Comparison of ENCODE assay signal across 1 cellular context in the genomic region with DNA sequence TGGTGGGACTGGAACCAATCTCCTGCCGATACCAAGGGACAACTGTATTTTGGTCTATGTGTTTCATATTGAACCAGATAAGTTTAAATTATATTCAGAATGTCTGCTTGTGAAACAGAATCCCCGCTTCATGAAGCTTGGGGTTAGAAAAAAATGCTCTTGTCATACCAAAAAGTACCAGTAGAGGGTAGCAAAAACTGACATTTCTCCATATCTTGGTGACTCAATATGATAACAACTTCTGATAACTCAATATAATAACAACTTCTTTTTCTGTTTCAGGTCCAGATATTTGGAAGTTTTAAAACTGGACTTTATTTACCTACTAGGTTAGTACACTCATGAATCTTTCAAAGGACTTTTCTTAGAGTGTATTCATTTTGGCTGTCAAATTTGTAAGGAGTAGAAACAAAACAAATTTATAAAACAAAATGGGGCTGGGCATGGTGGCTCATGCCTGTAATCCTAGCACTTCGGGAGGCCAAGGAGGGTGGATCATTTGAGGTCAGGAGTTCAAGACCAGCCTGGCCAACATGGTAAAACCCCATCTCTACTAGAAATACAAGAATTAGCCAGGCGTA.
TF ChIP-seq lines count a peak whose summit lies in the region.

No MANE protein-coding gene starts in this region.

TF ChIP-seq in K562, 482 proteins besides CTCF, POLR2A, EP300 and RAD21 (continued from another document):
- TF ChIP-seq, protein P1, sequence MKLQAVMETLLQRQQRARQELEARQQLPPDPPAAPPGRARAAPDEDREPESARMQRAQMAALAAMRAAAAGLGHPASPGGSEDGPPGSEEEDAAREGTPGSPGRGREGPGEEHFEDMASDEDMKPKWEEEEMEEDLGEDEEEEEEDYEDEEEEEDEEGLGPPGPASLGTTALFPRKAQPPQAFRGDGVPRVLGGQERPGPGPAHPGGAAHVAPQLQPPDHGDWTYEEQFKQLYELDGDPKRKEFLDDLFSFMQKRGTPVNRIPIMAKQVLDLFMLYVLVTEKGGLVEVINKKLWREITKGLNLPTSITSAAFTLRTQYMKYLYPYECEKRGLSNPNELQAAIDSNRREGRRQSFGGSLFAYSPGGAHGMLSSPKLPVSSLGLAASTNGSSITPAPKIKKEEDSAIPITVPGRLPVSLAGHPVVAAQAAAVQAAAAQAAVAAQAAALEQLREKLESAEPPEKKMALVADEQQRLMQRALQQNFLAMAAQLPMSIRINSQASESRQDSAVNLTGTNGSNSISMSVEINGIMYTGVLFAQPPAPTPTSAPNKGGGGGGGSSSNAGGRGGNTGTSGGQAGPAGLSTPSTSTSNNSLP (IDR thresholded peaks at IDR 0.05; ENCODE audit: borderline replicate concordance, low read depth, low read length): peak; percentile 93
- TF ChIP-seq FOSL1 (tag; conservative IDR thresholded peaks at IDR 0.05) (peak; percentile 89), CEBPG (CRISPR knock-in tag; IDR thresholded peaks at IDR 0.05) (no peak), CEBPG (tag; conservative IDR thresholded peaks at IDR 0.05 in 1 of 2, IDR thresholded peaks at IDR 0.05 in 1 of 2) (peak in 1 of 2 experiments; percentile 26; a peak in 2 of 4 replicates), NELFE (IDR thresholded peaks at IDR 0.05; ENCODE audit: insufficient read depth, insufficient read length) (no peak), TEAD4 (IDR thresholded peaks at IDR 0.05; ENCODE audit: low read length) (0 out of 2 replicates have a peak, but pooled peaks have one; percentile 10), TEAD4 (CRISPR knock-in tag; IDR thresholded peaks at IDR 0.05; ENCODE audit: borderline replicate concordance) (no peak), KDM5B (IDR thresholded peaks at IDR 0.05; ENCODE audit: insufficient replicate concordance, low read depth, low read length) (no peak), ZNF57 (CRISPR knock-in tag; IDR thresholded peaks at IDR 0.05) (no peak), ARID2 (IDR thresholded peaks at IDR 0.05) (no peak), ZNF384 (IDR thresholded peaks at IDR 0.05; ENCODE audit: low read depth, low read length) (peak; percentile 84), ZNF174 (CRISPR knock-in tag; IDR thresholded peaks at IDR 0.05) (no peak), CEBPB (tag; IDR thresholded peaks at IDR 0.05) (peak; percentile 64), JUN (IDR thresholded peaks at IDR 0.05; ENCODE audit: borderline replicate concordance, low read depth, low read length) (peak; percentile 70), JUN (CRISPR knock-in tag; IDR thresholded peaks at IDR 0.05; ENCODE audit: borderline replicate concordance) (no peak), C11orf30 (IDR thresholded peaks at IDR 0.05; ENCODE audit: low read depth) (0 out of 2 replicates have a peak, but pooled peaks have one; percentile 17), DMBX1 (CRISPR knock-in tag; IDR thresholded peaks at IDR 0.05; ENCODE audit: borderline replicate concordance) (no peak), ATF7 (IDR thresholded peaks at IDR 0.05) (peak; percentile 68), PHF21A (IDR thresholded peaks at IDR 0.05; ENCODE audit: borderline replicate concordance, low read depth) (no peak), CBX1 (IDR thresholded peaks at IDR 0.05; ENCODE audit: low read depth) (no peak), NFE2 (IDR thresholded peaks at IDR 0.05; ENCODE audit: low read depth) (peak; percentile 68), JUND (IDR thresholded peaks at IDR 0.05; ENCODE audit: borderline replicate concordance, low read depth, low read length) (peak; percentile 89), JUND (tag; IDR thresholded peaks at IDR 0.05; ENCODE audit: borderline replicate concordance, low read depth, low read length) (peak; percentile 89; the same call in 2 of the 3 replicates), NBN (IDR thresholded peaks at IDR 0.05; ENCODE audit: low read depth) (0 out of 2 replicates have a peak, but pooled peaks have one; percentile 33)
- TF ChIP-seq, protein P2, sequence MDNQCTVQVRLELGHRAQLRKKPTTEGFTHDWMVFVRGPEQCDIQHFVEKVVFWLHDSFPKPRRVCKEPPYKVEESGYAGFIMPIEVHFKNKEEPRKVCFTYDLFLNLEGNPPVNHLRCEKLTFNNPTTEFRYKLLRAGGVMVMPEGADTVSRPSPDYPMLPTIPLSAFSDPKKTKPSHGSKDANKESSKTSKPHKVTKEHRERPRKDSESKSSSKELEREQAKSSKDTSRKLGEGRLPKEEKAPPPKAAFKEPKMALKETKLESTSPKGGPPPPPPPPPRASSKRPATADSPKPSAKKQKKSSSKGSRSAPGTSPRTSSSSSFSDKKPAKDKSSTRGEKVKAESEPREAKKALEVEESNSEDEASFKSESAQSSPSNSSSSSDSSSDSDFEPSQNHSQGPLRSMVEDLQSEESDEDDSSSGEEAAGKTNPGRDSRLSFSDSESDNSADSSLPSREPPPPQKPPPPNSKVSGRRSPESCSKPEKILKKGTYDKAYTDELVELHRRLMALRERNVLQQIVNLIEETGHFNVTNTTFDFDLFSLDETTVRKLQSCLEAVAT (IDR thresholded peaks at IDR 0.05): no peak
- TF ChIP-seq, protein P3, sequence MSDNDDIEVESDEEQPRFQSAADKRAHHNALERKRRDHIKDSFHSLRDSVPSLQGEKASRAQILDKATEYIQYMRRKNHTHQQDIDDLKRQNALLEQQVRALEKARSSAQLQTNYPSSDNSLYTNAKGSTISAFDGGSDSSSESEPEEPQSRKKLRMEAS (CRISPR knock-in tag; IDR thresholded peaks at IDR 0.05): no peak
- TF ChIP-seq, protein P4, sequence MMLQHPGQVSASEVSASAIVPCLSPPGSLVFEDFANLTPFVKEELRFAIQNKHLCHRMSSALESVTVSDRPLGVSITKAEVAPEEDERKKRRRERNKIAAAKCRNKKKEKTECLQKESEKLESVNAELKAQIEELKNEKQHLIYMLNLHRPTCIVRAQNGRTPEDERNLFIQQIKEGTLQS (IDR thresholded peaks at IDR 0.05): peak; percentile 85
- TF ChIP-seq, protein P4 (CRISPR knock-in tag; conservative IDR thresholded peaks at IDR 0.05): no peak
- TF ChIP-seq, protein P5, sequence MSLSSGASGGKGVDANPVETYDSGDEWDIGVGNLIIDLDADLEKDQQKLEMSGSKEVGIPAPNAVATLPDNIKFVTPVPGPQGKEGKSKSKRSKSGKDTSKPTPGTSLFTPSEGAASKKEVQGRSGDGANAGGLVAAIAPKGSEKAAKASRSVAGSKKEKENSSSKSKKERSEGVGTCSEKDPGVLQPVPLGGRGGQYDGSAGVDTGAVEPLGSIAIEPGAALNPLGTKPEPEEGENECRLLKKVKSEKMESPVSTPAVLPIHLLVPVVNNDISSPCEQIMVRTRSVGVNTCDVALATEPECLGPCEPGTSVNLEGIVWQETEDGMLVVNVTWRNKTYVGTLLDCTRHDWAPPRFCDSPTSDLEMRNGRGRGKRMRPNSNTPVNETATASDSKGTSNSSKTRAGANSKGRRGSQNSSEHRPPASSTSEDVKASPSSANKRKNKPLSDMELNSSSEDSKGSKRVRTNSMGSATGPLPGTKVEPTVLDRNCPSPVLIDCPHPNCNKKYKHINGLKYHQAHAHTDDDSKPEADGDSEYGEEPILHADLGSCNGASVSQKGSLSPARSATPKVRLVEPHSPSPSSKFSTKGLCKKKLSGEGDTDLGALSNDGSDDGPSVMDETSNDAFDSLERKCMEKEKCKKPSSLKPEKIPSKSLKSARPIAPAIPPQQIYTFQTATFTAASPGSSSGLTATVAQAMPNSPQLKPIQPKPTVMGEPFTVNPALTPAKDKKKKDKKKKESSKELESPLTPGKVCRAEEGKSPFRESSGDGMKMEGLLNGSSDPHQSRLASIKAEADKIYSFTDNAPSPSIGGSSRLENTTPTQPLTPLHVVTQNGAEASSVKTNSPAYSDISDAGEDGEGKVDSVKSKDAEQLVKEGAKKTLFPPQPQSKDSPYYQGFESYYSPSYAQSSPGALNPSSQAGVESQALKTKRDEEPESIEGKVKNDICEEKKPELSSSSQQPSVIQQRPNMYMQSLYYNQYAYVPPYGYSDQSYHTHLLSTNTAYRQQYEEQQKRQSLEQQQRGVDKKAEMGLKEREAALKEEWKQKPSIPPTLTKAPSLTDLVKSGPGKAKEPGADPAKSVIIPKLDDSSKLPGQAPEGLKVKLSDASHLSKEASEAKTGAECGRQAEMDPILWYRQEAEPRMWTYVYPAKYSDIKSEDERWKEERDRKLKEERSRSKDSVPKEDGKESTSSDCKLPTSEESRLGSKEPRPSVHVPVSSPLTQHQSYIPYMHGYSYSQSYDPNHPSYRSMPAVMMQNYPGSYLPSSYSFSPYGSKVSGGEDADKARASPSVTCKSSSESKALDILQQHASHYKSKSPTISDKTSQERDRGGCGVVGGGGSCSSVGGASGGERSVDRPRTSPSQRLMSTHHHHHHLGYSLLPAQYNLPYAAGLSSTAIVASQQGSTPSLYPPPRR (CRISPR knock-in tag; IDR thresholded peaks at IDR 0.05; ENCODE audit: borderline replicate concordance): no peak
- TF ChIP-seq, protein P6, sequence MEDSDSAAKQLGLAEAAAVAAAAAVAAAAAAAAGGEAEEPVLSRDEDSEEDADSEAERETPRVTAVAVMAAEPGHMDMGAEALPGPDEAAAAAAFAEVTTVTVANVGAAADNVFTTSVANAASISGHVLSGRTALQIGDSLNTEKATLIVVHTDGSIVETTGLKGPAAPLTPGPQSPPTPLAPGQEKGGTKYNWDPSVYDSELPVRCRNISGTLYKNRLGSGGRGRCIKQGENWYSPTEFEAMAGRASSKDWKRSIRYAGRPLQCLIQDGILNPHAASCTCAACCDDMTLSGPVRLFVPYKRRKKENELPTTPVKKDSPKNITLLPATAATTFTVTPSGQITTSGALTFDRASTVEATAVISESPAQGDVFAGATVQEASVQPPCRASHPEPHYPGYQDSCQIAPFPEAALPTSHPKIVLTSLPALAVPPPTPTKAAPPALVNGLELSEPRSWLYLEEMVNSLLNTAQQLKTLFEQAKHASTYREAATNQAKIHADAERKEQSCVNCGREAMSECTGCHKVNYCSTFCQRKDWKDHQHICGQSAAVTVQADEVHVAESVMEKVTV (CRISPR knock-in tag; IDR thresholded peaks at IDR 0.05): peak; percentile 79
